8 cellular contexts compared by ENCODE assay signal in the genomic region with DNA sequence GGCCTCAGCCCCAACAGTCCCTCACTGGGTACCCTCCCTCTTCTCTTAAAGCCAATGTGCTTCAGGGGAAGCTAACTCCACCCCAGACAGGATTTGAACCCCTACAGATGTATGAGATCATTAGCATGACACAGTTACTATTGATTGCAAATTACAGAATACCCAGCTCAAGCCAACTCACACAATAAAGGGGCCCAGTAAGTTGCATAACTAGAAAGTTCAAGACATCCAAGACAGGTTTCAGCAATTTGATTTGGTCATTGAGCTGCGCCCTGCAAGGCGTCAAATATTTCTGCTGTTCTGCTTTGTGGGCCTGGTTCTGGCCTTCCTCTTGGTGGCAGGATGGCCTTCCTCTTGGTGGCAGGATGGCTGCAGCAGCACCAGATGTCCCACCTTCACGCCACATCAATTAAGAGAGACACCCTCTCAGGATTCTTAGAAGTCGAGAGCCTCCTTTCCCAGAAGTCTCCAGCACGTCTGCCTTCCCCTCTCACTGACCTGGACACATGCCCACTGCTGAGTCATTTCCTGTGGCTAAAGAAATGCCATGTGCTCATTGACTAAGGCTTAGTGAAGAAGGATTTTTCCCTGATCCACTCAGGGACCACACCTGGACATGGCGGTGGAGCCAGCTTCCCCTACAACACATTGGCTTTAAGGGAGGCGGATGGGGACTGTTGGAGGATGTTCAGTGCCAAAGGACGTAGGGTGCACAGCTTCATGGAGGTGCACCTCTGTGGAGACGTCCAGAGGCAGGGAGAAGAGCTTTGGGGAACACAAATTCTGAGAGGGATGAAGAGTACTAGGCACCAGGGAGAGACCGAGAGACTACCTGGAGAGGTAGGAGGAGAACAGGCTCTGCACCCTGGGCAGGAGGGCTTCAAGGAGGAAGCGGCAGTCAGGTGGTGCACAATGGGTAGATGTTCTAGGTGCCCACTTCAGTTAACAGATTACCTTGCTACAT. TPM values are rescaled to one million over a fixed set of nuclear protein-coding genes. Genes with fewer than 3 reads are reported as not detected.
DNase-seq lines count a peak whose midpoint lies in the region; ATAC-seq and TF ChIP-seq lines count a peak whose summit lies in the region.

No MANE protein-coding gene starts in this region.

- peaks cover 0 to 2% (median 0%) of the 10 kb centered on the region in 5 experiments for H3K9me3 Mint-ChIP-seq in brain
- H3K9me3 Mint-ChIP-seq in stimulated activated memory B cell treated with anti-CD40 and anti-IgM and Interleukin-4, amounts not matched to agents 10 μg/mL and 1 μg/mL and 100 μg/mL, for 72 hours: no peaks in the 10 kb centered on the region

- H3K4me3 Mint-ChIP-seq in brain: no peak overlapping the region
- no peak overlapping the region for H3K4me3 Mint-ChIP-seq in stimulated activated memory B cell treated with anti-CD40 and anti-IgM and Interleukin-4, amounts not matched to agents 10 μg/mL and 1 μg/mL and 100 μg/mL, for 72 hours

- POLR2A ChIA-PET in A673 (lab: Charles Lee; ENCODE audit: low non-redundant PET): no interaction called here

- no TSS peak for BruUV-seq in A673 (replicated peaks; lab: Mats Ljungman, UMichigan)

- TF ChIP-seq RAD21 in liver (IDR thresholded peaks at IDR 0.05): no peak

- no peak for ATAC-seq in stimulated activated memory B cell treated with anti-CD40 and anti-IgM and Interleukin-4, amounts not matched to agents 10 μg/mL and 1 μg/mL and 100 μg/mL, for 72 hours
- ATAC-seq in HG03159 (IDR thresholded peaks at IDR 0.05; ENCODE audit: unreplicated experiment): no peak

- TF ChIP-seq CTCF in A673 (conservative IDR thresholded peaks at IDR 0.05; ENCODE audit: low read depth, low read length) (no peak), brain (conservative IDR thresholded peaks at IDR 0.05) (no peak), liver (IDR thresholded peaks at IDR 0.05; ENCODE audit: low read depth, low read length, missing input control) (no peak), GM10266 (IDR thresholded peaks at IDR 0.05; ENCODE audit: control insufficient read depth, insufficient read depth, low read depth, missing control alignments) (no peak)

- CTCF ChIA-PET in A673 (lab: Charles Lee): no interaction called here

- H3K4me3 ChIP-seq in A673 (ENCODE audit: low read depth, low read length, poor library complexity, severe bottlenecking): no peak overlapping the region
- no peak overlapping the region for H3K4me3 ChIP-seq in liver (ENCODE audit: low read depth in 1 of 3, low read length in 3 of 3)

- 82% methylated on average over 11 of the region's 11 CpGs for WGBS in liver

- H3K27me3 Mint-ChIP-seq in brain: no peaks in the 10 kb centered on the region
- H3K27me3 Mint-ChIP-seq in stimulated activated memory B cell treated with anti-CD40 and anti-IgM and Interleukin-4, amounts not matched to agents 10 μg/mL and 1 μg/mL and 100 μg/mL, for 72 hours: no peaks in the 10 kb centered on the region

- H3K9me3 ChIP-seq in A673 (ENCODE audit: low read depth, low read length, poor library complexity, severe bottlenecking) (no peaks in the 10 kb centered on the region), liver (ENCODE audit: control insufficient read depth in 4 of 4, low read length in 3 of 4) (no peaks in the 10 kb centered on the region)

- peaks cover 52% of the 10 kb centered on the region for H3K4me1 Mint-ChIP-seq in brain
- no peaks in the 10 kb centered on the region for H3K4me1 Mint-ChIP-seq in stimulated activated memory B cell treated with anti-CD40 and anti-IgM and Interleukin-4, amounts not matched to agents 10 μg/mL and 1 μg/mL and 100 μg/mL, for 72 hours

- peaks cover 63% of the 10 kb centered on the region for H3K36me3 Mint-ChIP-seq in brain
- H3K36me3 Mint-ChIP-seq in stimulated activated memory B cell treated with anti-CD40 and anti-IgM and Interleukin-4, amounts not matched to agents 10 μg/mL and 1 μg/mL and 100 μg/mL, for 72 hours: peaks cover 48% of the 10 kb centered on the region

- peak overlapping the region in 3 of 5 experiments; percentile 34 to 86 (median 50) for H3K27ac Mint-ChIP-seq in brain
- no peak overlapping the region for H3K27ac Mint-ChIP-seq in stimulated activated memory B cell treated with anti-CD40 and anti-IgM and Interleukin-4, amounts not matched to agents 10 μg/mL and 1 μg/mL and 100 μg/mL, for 72 hours

- intact Hi-C loops in A673 (cut with micrococcal nuclease; ENCODE audit: unreplicated experiment): no loop called here

- peak; percentile 40 for DNase-seq in A673 (ENCODE audit: low spot score)
- DNase-seq in HUDEP-2 (lab: John Stamatoyannopoulos, UW; ENCODE audit: unreplicated experiment in 76 of 76): peak in 73 of 76 experiments; percentile 13 to 91 (median 62)
- DNase-seq in cerebellar cortex (ENCODE audit: low spot score): no peak
- no peak for DNase-seq in GM10266 (ENCODE audit: extremely low spot score)

- H3K9ac ChIP-seq in liver (ENCODE audit: low read depth in 1 of 2, low read length in 2 of 2): no peak overlapping the region

- H3K4me1 ChIP-seq in A673 (ENCODE audit: insufficient read depth, low read length, poor library complexity, severe bottlenecking) (peaks cover 12% of the 10 kb centered on the region), liver (ENCODE audit: control insufficient read depth in 4 of 4, insufficient read depth in 4 of 4, low read length in 3 of 4) (peaks cover 9 to 42% (median 32%) of the 10 kb centered on the region in 4 donors)

- H3K27ac ChIP-seq in A673 (ENCODE audit: low read depth, low read length, poor library complexity, severe bottlenecking) (no peak overlapping the region), liver (ENCODE audit: low read depth in 1 of 2, low read length in 2 of 2) (peak overlapping the region; percentile 64 to 74)

- H3K27me3 ChIP-seq in A673 (replicated peaks; ENCODE audit: insufficient read depth, low read depth, low read length, poor library complexity) (no peaks in the 10 kb centered on the region), liver (ENCODE audit: control insufficient read depth in 4 of 4, insufficient read depth in 4 of 4, low read length in 3 of 4) (no peaks in the 10 kb centered on the region)

- H3K36me3 ChIP-seq in A673 (ENCODE audit: insufficient read depth, low read length, poor library complexity, severe bottlenecking) (no peaks in the 10 kb centered on the region), liver (ENCODE audit: control insufficient read depth in 4 of 4, insufficient read depth in 3 of 4, low read depth in 1 of 4, low read length in 3 of 4) (peaks cover 4 to 31% (median 25%) of the 10 kb centered on the region in 4 donors)

TF ChIP-seq in liver, 16 proteins besides CTCF, POLR2A, EP300 and RAD21 (continues in another document):
- TF ChIP-seq FOXA2 (IDR thresholded peaks at IDR 0.05) (no peak), FOXA1 (IDR thresholded peaks at IDR 0.05) (no peak), TAF1 (conservative IDR thresholded peaks at IDR 0.05) (no peak), SP1 (IDR thresholded peaks at IDR 0.05) (no peak), JUND (IDR thresholded peaks at IDR 0.05) (no peak), HNF4G (IDR thresholded peaks at IDR 0.05) (no peak), YY1 (IDR thresholded peaks at IDR 0.05) (no peak), RXRA (IDR thresholded peaks at IDR 0.05) (peak in 1 of 2 donors; percentile 26), HNF4A (conservative IDR thresholded peaks at IDR 0.05) (no peak), EGR1 (IDR thresholded peaks at IDR 0.05; ENCODE audit: low read depth in 2 of 2) (no peak), GABPA (IDR thresholded peaks at IDR 0.05 in 1 of 2, conservative IDR thresholded peaks at IDR 0.05 in 1 of 2) (peak in 1 of 2 donors; percentile 13)
- TF ChIP-seq, protein P1, sequence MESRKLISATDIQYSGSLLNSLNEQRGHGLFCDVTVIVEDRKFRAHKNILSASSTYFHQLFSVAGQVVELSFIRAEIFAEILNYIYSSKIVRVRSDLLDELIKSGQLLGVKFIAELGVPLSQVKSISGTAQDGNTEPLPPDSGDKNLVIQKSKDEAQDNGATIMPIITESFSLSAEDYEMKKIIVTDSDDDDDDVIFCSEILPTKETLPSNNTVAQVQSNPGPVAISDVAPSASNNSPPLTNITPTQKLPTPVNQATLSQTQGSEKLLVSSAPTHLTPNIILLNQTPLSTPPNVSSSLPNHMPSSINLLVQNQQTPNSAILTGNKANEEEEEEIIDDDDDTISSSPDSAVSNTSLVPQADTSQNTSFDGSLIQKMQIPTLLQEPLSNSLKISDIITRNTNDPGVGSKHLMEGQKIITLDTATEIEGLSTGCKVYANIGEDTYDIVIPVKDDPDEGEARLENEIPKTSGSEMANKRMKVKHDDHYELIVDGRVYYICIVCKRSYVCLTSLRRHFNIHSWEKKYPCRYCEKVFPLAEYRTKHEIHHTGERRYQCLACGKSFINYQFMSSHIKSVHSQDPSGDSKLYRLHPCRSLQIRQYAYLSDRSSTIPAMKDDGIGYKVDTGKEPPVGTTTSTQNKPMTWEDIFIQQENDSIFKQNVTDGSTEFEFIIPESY (IDR thresholded peaks at IDR 0.05): no peak
- TF ChIP-seq, protein P2, sequence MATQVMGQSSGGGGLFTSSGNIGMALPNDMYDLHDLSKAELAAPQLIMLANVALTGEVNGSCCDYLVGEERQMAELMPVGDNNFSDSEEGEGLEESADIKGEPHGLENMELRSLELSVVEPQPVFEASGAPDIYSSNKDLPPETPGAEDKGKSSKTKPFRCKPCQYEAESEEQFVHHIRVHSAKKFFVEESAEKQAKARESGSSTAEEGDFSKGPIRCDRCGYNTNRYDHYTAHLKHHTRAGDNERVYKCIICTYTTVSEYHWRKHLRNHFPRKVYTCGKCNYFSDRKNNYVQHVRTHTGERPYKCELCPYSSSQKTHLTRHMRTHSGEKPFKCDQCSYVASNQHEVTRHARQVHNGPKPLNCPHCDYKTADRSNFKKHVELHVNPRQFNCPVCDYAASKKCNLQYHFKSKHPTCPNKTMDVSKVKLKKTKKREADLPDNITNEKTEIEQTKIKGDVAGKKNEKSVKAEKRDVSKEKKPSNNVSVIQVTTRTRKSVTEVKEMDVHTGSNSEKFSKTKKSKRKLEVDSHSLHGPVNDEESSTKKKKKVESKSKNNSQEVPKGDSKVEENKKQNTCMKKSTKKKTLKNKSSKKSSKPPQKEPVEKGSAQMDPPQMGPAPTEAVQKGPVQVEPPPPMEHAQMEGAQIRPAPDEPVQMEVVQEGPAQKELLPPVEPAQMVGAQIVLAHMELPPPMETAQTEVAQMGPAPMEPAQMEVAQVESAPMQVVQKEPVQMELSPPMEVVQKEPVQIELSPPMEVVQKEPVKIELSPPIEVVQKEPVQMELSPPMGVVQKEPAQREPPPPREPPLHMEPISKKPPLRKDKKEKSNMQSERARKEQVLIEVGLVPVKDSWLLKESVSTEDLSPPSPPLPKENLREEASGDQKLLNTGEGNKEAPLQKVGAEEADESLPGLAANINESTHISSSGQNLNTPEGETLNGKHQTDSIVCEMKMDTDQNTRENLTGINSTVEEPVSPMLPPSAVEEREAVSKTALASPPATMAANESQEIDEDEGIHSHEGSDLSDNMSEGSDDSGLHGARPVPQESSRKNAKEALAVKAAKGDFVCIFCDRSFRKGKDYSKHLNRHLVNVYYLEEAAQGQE (IDR thresholded peaks at IDR 0.05): no peak

RNA-seq across cellular contexts. Expression of a gene that starts 49.1 kb away (rescaled TPM):
- total RNA-seq in A673 (2021) (not detected in 2 replicates), liver (100 to 1,000 TPM in 1 of 2 donors, 10 to 100 TPM in 1; 76.1 to 162 TPM)
- polyA plus RNA-seq in brain (ENCODE audit: insufficient read depth, low read depth, low replicate concordance) (0.80 TPM), liver (100 to 1,000 TPM in 1 of 2 donors, 10 to 100 TPM in 1; 94.5 to 201 TPM)

Comparison
In these comparisons a context has a peak if more than half of its experiments do, and no peak if none do; other contexts are left out.
1. DNase-seq: peak in A673 (single experiment) and HUDEP-2 (73 of 76); none in cerebellar cortex (single experiment) and GM10266 (single experiment).
2. RNA of a gene that starts 49.1 kb away (total RNA-seq): 76.1 to 162 TPM in liver; not detected in A673; every median in the first group is over 10 times any median in the second.